In the genomic region with DNA sequence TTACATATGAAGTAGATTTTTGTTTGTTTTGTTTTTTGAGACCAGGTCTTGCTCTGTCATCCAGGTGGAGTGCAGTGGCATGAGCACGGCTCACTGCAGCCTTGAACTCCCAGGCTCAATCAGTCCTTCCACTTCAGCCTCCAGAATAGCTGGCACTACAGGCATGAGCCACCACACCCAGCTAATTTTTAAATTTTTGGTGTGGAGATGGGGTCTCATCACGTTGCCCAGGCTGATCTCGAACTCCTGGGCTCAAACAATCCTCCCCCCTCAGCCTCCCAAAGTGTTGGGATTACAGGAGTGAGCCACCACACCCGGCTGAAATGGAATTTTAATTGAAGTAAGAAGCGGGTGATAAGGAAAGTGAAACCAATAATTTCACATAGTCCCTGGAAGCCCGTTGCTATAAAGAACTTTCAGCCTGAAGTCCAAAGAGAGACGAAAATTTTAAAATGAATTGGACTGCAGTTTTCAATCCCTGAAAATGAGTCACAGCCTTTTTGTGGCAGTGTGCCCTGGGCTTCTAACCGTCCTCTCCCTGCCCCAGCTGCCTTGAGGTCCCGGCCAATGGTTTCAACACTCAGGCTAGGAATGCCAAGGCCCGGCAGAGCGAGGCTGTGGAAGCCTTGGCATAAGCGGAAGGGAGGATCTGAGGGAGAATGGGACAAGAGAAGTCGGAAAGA, we compare ENCODE assay signal across 9 cellular contexts. TPM values are rescaled to one million over a fixed set of nuclear protein-coding genes. Genes with fewer than 3 reads are reported as not detected.
A peak's percentile ranks its signal among the peaks of the same experiment; 100 is the strongest.
DNase-seq lines count a peak whose midpoint lies in the region; ATAC-seq and TF ChIP-seq lines count a peak whose summit lies in the region.
"Had no signal": no experiment of that assay in that cellular context is flagged by ENCODE, and none has a peak within 500 bp of the region (broad histone marks: within the 10 kb centered on the region; RNA-seq: fewer than 3 reads in every experiment).

No MANE protein-coding gene starts in this region.

- POLR2A ChIA-PET in MCF 10A (lab: Yijun Ruan, JAX), result interaction anchor here (0.6 to 3.5 kb wide), 16 partner anchors 10 to 402 kb away, joined by 3 to 37 read pairs (median 5); a partner anchor contains a TSS

- H3K4me1 ChIP-seq in thoracic aorta (ENCODE audit: control insufficient read depth in 1 of 2, low read depth in 2 of 2), result peaks cover 19 to 34% of the 10 kb centered on the region in 2 donors

- CTCF ChIA-PET in MCF 10A (lab: Yijun Ruan, JAX), result interaction anchor here (0.6 to 1.3 kb wide), 7 partner anchors 10 to 180 kb away, joined by 3 to 5 read pairs (median 4); a partner anchor contains a TSS

- intact Hi-C loops in MCF 10A (cut with micrococcal nuclease), result loop anchor here (1.0 to 2.0 kb wide), 2 partner anchors 9 to 32 kb away; a partner anchor contains a TSS
- intact Hi-C loops in left colon (cut with DNase I, micrococcal nuclease), result no loop called here

- DNase-seq in HT1080 (ENCODE audit: low read depth), result peak; percentile 87
- DNase-seq in MCF 10A (ENCODE audit: unreplicated experiment), result peak; percentile 97
- peak; percentile 60 to 80 for DNase-seq in left colon
- peak; percentile 83 for DNase-seq in thoracic aorta (ENCODE audit: low spot score)
- DNase-seq in activated naive CD4-positive, alpha-beta T cell (lab: John Stamatoyannopoulos, UW), result no peak
- DNase-seq in activated T-cell treated with anti-CD3 and anti-CD28 coated beads, Interleukin-2, amount 50 U/mL, for 4 hours, result no peak

- peak overlapping the region; percentile 41 for H3K4me3 Mint-ChIP-seq in MCF 10A (ENCODE audit: unreplicated experiment)
- no peak overlapping the region for H3K4me3 Mint-ChIP-seq in activated T-cell treated with anti-CD3 and anti-CD28 coated beads, Interleukin-2, amount 50 U/mL, for 4 hours

- no peaks in the 10 kb centered on the region for H3K36me3 Mint-ChIP-seq in MCF 10A (ENCODE audit: insufficient read depth, unreplicated experiment)
- no peaks in the 10 kb centered on the region for H3K36me3 Mint-ChIP-seq in activated T-cell treated with anti-CD3 and anti-CD28 coated beads, Interleukin-2, amount 50 U/mL, for 4 hours (ENCODE audit: insufficient read depth)

- H3K27ac Mint-ChIP-seq in MCF 10A (ENCODE audit: low read depth, unreplicated experiment), result peak overlapping the region; percentile 85

- no peaks in the 10 kb centered on the region for H3K36me3 ChIP-seq in thoracic aorta

- H3K27me3 Mint-ChIP-seq in MCF 10A (ENCODE audit: insufficient read depth, unreplicated experiment), result no peaks in the 10 kb centered on the region
- peaks cover 5% of the 10 kb centered on the region for H3K27me3 Mint-ChIP-seq in activated T-cell treated with anti-CD3 and anti-CD28 coated beads, Interleukin-2, amount 50 U/mL, for 4 hours (ENCODE audit: low read depth)

- H3K27me3 ChIP-seq in thoracic aorta (replicated peaks; ENCODE audit: insufficient read depth), result no peaks in the 10 kb centered on the region
- H3K27me3 ChIP-seq: dorsolateral prefrontal cortex had no signal

- BruUV-seq in MCF 10A (replicated peaks; lab: Mats Ljungman, UMichigan), result no TSS peak

- ATAC-seq in left colon (peak; percentile 80), thoracic aorta (ENCODE audit: insufficient number of reproducible peaks, low FRiP score, low read depth) (peak; percentile 76), GM18519 (IDR thresholded peaks at IDR 0.05; ENCODE audit: low FRiP score, unreplicated experiment) (no peak), HG02571 (IDR thresholded peaks at IDR 0.05; ENCODE audit: unreplicated experiment) (no peak)
- ATAC-seq in activated T-cell treated with anti-CD3 and anti-CD28 coated beads, Interleukin-2, amount 50 U/mL, for 4 hours, result no peak

- peak overlapping the region; percentile 42 to 73 for H3K27ac ChIP-seq in thoracic aorta

- no peaks in the 10 kb centered on the region for H3K9me3 ChIP-seq in thoracic aorta

- peak overlapping the region; percentile 60 for H3K4me3 ChIP-seq in thoracic aorta

- H3K9me3 Mint-ChIP-seq in MCF 10A (ENCODE audit: unreplicated experiment), result no peaks in the 10 kb centered on the region
- no peaks in the 10 kb centered on the region for H3K9me3 Mint-ChIP-seq in activated T-cell treated with anti-CD3 and anti-CD28 coated beads, Interleukin-2, amount 50 U/mL, for 4 hours

- H3K4me1 Mint-ChIP-seq in MCF 10A (ENCODE audit: insufficient read depth, unreplicated experiment), result peaks cover 63% of the 10 kb centered on the region
- peaks cover 15% of the 10 kb centered on the region for H3K4me1 Mint-ChIP-seq in activated T-cell treated with anti-CD3 and anti-CD28 coated beads, Interleukin-2, amount 50 U/mL, for 4 hours (ENCODE audit: low read depth)

- TF ChIP-seq CTCF in MCF 10A (IDR thresholded peaks at IDR 0.05; ENCODE audit: unreplicated experiment), result no peak
- no peak for TF ChIP-seq CTCF in thoracic aorta (IDR thresholded peaks at IDR 0.05)

RNA-seq across cellular contexts. Expression of a gene that starts 0.8 kb away (rescaled TPM):
- 11.3 and 14.6 TPM in 2 replicates for total RNA-seq in HT1080 (2014; rRNA removed; shearing (Covaris generic))
- polyA plus RNA-seq in HT1080 (2015; cell fraction: cytosol; rRNA removed), result 3.6 and 4.1 TPM in 2 replicates
- 6.4 and 8.5 TPM in 2 replicates for polyA plus RNA-seq in HT1080 (2015; cell fraction: nucleus; rRNA removed)
- total RNA-seq in MCF 10A (2022), result 28.9 and 37.6 TPM in 2 replicates
- total RNA-seq in left colon, result under 1 TPM in 1 of 2 donors, not detected in 1; 0.61 TPM
- total RNA-seq in thoracic aorta, result not detected
- not detected for total RNA-seq in activated T-cell treated with anti-CD3 and anti-CD28 coated beads, Interleukin-2, amount 50 U/mL, for 4 hours

RNA-seq across cellular contexts. Expression of a gene that starts 25.8 kb away (rescaled TPM):
- total RNA-seq in HT1080 (2014; rRNA removed; shearing (Covaris generic)), result 1.6 and 2.4 TPM in 2 replicates
- polyA plus RNA-seq in HT1080 (2015; cell fraction: cytosol; rRNA removed), result 0.37 and 0.81 TPM in 2 replicates
- 0.13 and 0.73 TPM in 2 replicates for polyA plus RNA-seq in HT1080 (2015; cell fraction: nucleus; rRNA removed)
- 8.3 and 9.9 TPM in 2 replicates for total RNA-seq in MCF 10A (2022)
- total RNA-seq in left colon, result not detected
- not detected for total RNA-seq in thoracic aorta
- total RNA-seq in activated T-cell treated with anti-CD3 and anti-CD28 coated beads, Interleukin-2, amount 50 U/mL, for 4 hours, result not detected

RNA-seq across cellular contexts. Expression of a gene that starts 33.0 kb away (rescaled TPM):
- total RNA-seq in HT1080 (2014; rRNA removed; shearing (Covaris generic)), result 17.4 and 17.7 TPM in 2 replicates
- 18.4 and 20.5 TPM in 2 replicates for polyA plus RNA-seq in HT1080 (2015; cell fraction: cytosol; rRNA removed)
- 19.6 and 21.2 TPM in 2 replicates for polyA plus RNA-seq in HT1080 (2015; cell fraction: nucleus; rRNA removed)
- total RNA-seq in MCF 10A (2022), result 38.1 and 46.1 TPM in 2 replicates
- total RNA-seq in left colon, result 10 to 100 TPM; 21.9 to 22.2 TPM
- 10 to 100 TPM; 22.4 to 31.8 TPM for total RNA-seq in thoracic aorta
- total RNA-seq in activated T-cell treated with anti-CD3 and anti-CD28 coated beads, Interleukin-2, amount 50 U/mL, for 4 hours, result 1 to 10 TPM; 2.0 to 3.4 (median 3.2) TPM

RNA-seq across cellular contexts. Expression of a gene that starts 44.7 kb away (rescaled TPM):
- total RNA-seq in HT1080 (2014; rRNA removed; shearing (Covaris generic)), result 11.6 and 12.2 TPM in 2 replicates
- polyA plus RNA-seq in HT1080 (2015; cell fraction: cytosol; rRNA removed), result 22.5 and 23.9 TPM in 2 replicates
- polyA plus RNA-seq in HT1080 (2015; cell fraction: nucleus; rRNA removed), result 24.8 and 25.7 TPM in 2 replicates
- total RNA-seq in MCF 10A (2022) (3.1 and 5.2 TPM in 2 replicates), left colon (under 1 TPM in 1 of 2 donors, not detected in 1; 0.31 TPM), thoracic aorta (under 1 TPM in 1 of 2 donors, not detected in 1; 0.41 TPM)
- total RNA-seq in activated T-cell treated with anti-CD3 and anti-CD28 coated beads, Interleukin-2, amount 50 U/mL, for 4 hours, result under 1 TPM; 0.43 to 0.87 (median 0.51) TPM

Comparison
In these comparisons a context has a peak if more than half of its experiments do, and no peak if none do; other contexts are left out.
1. DNase-seq: peak in HT1080 (single experiment), MCF 10A (single experiment), left colon (2 of 2) and thoracic aorta (single experiment); none in activated naive CD4-positive, alpha-beta T cell (0 of 4) and activated T-cell treated with anti-CD3 and anti-CD28 coated beads, Interleukin-2, amount 50 U/mL, for 4 hours (single experiment).
2. ATAC-seq: peak in left colon (single experiment) and thoracic aorta (single experiment); none in GM18519 (single experiment), HG02571 (single experiment) and activated T-cell treated with anti-CD3 and anti-CD28 coated beads, Interleukin-2, amount 50 U/mL, for 4 hours (0 of 2).